1 cellular context compared by ENCODE assay signal in genomic region chrX:53280316-53280702, GRCh38.
TF ChIP-seq lines count a peak whose summit lies in the region.

No MANE protein-coding gene starts in this region.

TF ChIP-seq in IMR-90, 13 proteins besides CTCF, POLR2A, EP300 and RAD21:
- no peak for TF ChIP-seq USF2 (IDR thresholded peaks at IDR 0.05; ENCODE audit: low read depth, low read length)
- no peak for TF ChIP-seq NFE2L2 (IDR thresholded peaks at IDR 0.05; ENCODE audit: low read depth, low read length)
- no peak for TF ChIP-seq CEBPB (IDR thresholded peaks at IDR 0.05; ENCODE audit: low read depth, low read length)
- TF ChIP-seq MAZ (IDR thresholded peaks at IDR 0.05; ENCODE audit: borderline replicate concordance, low read depth, low read length): no peak
- no peak for TF ChIP-seq ELK1 (IDR thresholded peaks at IDR 0.05; ENCODE audit: borderline replicate concordance, low read depth, low read length)
- TF ChIP-seq FOS (IDR thresholded peaks at IDR 0.05; ENCODE audit: low read depth, low read length): no peak
- TF ChIP-seq BHLHE40 (IDR thresholded peaks at IDR 0.05; ENCODE audit: low read depth, low read length): no peak
- TF ChIP-seq MXI1 (IDR thresholded peaks at IDR 0.05; ENCODE audit: borderline replicate concordance, low read depth, low read length): no peak
- no peak for TF ChIP-seq RFX5 (IDR thresholded peaks at IDR 0.05; ENCODE audit: low read depth, low read length)
- no peak for TF ChIP-seq MAFK (IDR thresholded peaks at IDR 0.05; ENCODE audit: low read depth, low read length)
- TF ChIP-seq SMC3 (IDR thresholded peaks at IDR 0.05; ENCODE audit: low read depth, low read length): no peak
- no peak for TF ChIP-seq CHD1 (IDR thresholded peaks at IDR 0.05; ENCODE audit: low read depth, low read length)
- TF ChIP-seq RCOR1 (IDR thresholded peaks at IDR 0.05; ENCODE audit: insufficient replicate concordance, low read length): no peak
